In genomic region chr6:43687079-43687436, GRCh38 we compare ENCODE assay signal across 1 cellular context.
A peak's percentile ranks its signal among the peaks of the same experiment; 100 is the strongest.
TF ChIP-seq lines count a peak whose summit lies in the region.

No MANE protein-coding gene starts in this region.

TF ChIP-seq in K562, 482 proteins besides CTCF, POLR2A, EP300 and RAD21:
- no peak for TF ChIP-seq ZNF263 (CRISPR knock-in tag; IDR thresholded peaks at IDR 0.05; ENCODE audit: borderline replicate concordance)
- no peak for TF ChIP-seq TAF15 (IDR thresholded peaks at IDR 0.05; ENCODE audit: low read depth, low read length)
- TF ChIP-seq ZNF143 (CRISPR knock-in tag; IDR thresholded peaks at IDR 0.05) = 0 out of 2 replicates have a peak, but pooled peaks have one; percentile 33
- TF ChIP-seq ZNF395 (CRISPR knock-in tag; IDR thresholded peaks at IDR 0.05) = 0 out of 2 replicates have a peak, but pooled peaks have one; percentile 55
- 0 out of 2 replicates have a peak, but pooled peaks have one; percentile 1 for TF ChIP-seq SREBF1 (IDR thresholded peaks at IDR 0.05; ENCODE audit: borderline replicate concordance, low read depth, low read length)
- TF ChIP-seq YY1 (IDR thresholded peaks at IDR 0.05; ENCODE audit: borderline replicate concordance in 1 of 3, control insufficient read depth in 1 of 3, extremely low read depth in 1 of 3, insufficient read depth in 3 of 3, insufficient read length in 1 of 3, insufficient replicate concordance in 2 of 3, low read depth in 1 of 3, low read length in 2 of 3) = peak in 1 of 3 experiments; percentile 58
- no peak for TF ChIP-seq PHF20 (IDR thresholded peaks at IDR 0.05; ENCODE audit: partially characterized antibody)
- TF ChIP-seq FOXP1 (CRISPR knock-in tag; IDR thresholded peaks at IDR 0.05) = peak; percentile 22; the same call in 1 of the 2 replicates
